ENCODE assay signal across 20 cellular contexts in the genomic region with DNA sequence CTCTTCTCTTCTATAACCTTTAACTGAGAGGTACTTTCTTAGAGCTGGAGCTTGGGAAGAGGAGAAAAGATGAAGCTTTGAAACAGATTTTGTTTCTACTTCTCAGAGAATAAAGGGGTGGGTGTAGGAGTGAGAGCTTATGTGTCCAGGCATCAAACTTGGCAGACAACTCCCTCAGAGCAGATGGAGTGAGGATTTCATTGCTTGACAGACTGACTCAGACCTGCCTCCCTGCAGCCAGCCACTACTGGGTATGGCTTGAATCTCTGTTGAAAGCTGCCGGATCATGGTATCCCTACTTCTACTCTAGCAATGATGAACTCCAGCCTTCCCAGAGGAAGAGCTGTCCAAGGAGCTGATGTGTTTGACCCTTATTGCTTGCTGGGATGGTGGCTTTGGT. TPM values are rescaled to one million over a fixed set of nuclear protein-coding genes. Genes with fewer than 3 reads are reported as not detected.
DNase-seq lines count a peak whose midpoint lies in the region; ATAC-seq and TF ChIP-seq lines count a peak whose summit lies in the region.
"Had no signal": no experiment of that assay in that cellular context is flagged by ENCODE, and none has a peak within 500 bp of the region (broad histone marks: within the 10 kb centered on the region; RNA-seq: fewer than 3 reads in every experiment).

No MANE protein-coding gene starts in this region.

- no peaks in the 10 kb centered on the region for H3F3A ChIP-seq in neural progenitor cell (ENCODE audit: low read depth)

- ATAC-seq in HG03045 (IDR thresholded peaks at IDR 0.05; ENCODE audit: unreplicated experiment), result no peak
- ATAC-seq: HepG2, Panc1 had no signal

- no peak overlapping the region for H3K27ac Mint-ChIP-seq in neural progenitor cell

- no peak for TF ChIP-seq CTCF in BE2C (IDR thresholded peaks at IDR 0.05; ENCODE audit: low read depth, low read length)
- no peak for TF ChIP-seq CTCF in WERI-Rb-1 (IDR thresholded peaks at IDR 0.05; ENCODE audit: low read depth, low read length)
- TF ChIP-seq CTCF in left ventricle myocardium inferior (IDR thresholded peaks at IDR 0.05; ENCODE audit: borderline replicate concordance), result no peak
- TF ChIP-seq CTCF in neural progenitor cell (IDR thresholded peaks at IDR 0.05), result no peak

- DNase-seq in BE2C (peak; percentile 38), NCI-H1694 treated with DMSO at 0.1 percent for 48 hours (lab: John Stamatoyannopoulos, UW) (peak; percentile 62), WERI-Rb-1 (peak; percentile 52), inferior parietal cortex (ENCODE audit: extremely low spot score) (peak; percentile 54), left ventricle myocardium inferior (no peak), neural progenitor cell (ENCODE audit: low spot score) (no peak)
- no peak for DNase-seq in activated CD4-positive, alpha-beta T cell treated with anti-CD3 and anti-CD28 coated beads for 4 hours
- DNase-seq: DMS153, EL, NCI-H1048, NCI-H146, NCI-H345, NCI-H748 treated with DMSO at 0.1 percent for 48 hours had no signal

- H3K27ac ChIP-seq in WERI-Rb-1, result no peak overlapping the region
- H3K27ac ChIP-seq in left ventricle myocardium inferior (replicated peaks), result no peak overlapping the region
- H3K27ac ChIP-seq in neural progenitor cell, result no peak overlapping the region
- H3K27ac ChIP-seq: C4-2B, KMS-11 had no signal

- H3K4me1 ChIP-seq in BE2C (peaks cover 18% of the 10 kb centered on the region), left ventricle myocardium inferior (no peaks in the 10 kb centered on the region), neural progenitor cell (no peaks in the 10 kb centered on the region)

- H3K9me3 Mint-ChIP-seq in neural progenitor cell, result no peaks in the 10 kb centered on the region

- no peak overlapping the region for H3K9ac ChIP-seq in neural progenitor cell
- H3K9ac ChIP-seq: KMS-11 had no signal

- H3K79me2 ChIP-seq in neural progenitor cell (ENCODE audit: low read depth), result no peaks in the 10 kb centered on the region

- no peaks in the 10 kb centered on the region for H3K36me3 Mint-ChIP-seq in neural progenitor cell

- no peak overlapping the region for H2AFZ ChIP-seq in neural progenitor cell (replicated peaks)

- H4K20me1 ChIP-seq in neural progenitor cell (ENCODE audit: low read depth), result no peaks in the 10 kb centered on the region

- H3K9me3 ChIP-seq in BE2C (no peaks in the 10 kb centered on the region), WERI-Rb-1 (ENCODE audit: severe bottlenecking) (peaks cover 2% of the 10 kb centered on the region), left ventricle myocardium inferior (replicated peaks) (no peaks in the 10 kb centered on the region), neural progenitor cell (ENCODE audit: low read depth) (no peaks in the 10 kb centered on the region)

- H3K36me3 ChIP-seq in BE2C (no peaks in the 10 kb centered on the region; the same call in 1 of the 2 replicates), WERI-Rb-1 (no peaks in the 10 kb centered on the region), left ventricle myocardium inferior (no peaks in the 10 kb centered on the region), neural progenitor cell (no peaks in the 10 kb centered on the region)

- intact Hi-C loops in left ventricle myocardium inferior (cut with micrococcal nuclease), result no loop called here

- H3K4me3 ChIP-seq in BE2C (ENCODE audit: low read depth, low read length) (no peak overlapping the region), WERI-Rb-1 (ENCODE audit: low read depth, low read length) (no peak overlapping the region), left ventricle myocardium inferior (no peak overlapping the region), neural progenitor cell (no peak overlapping the region)

- H3K4me3 Mint-ChIP-seq in neural progenitor cell, result no peak overlapping the region

- no peaks in the 10 kb centered on the region for H3K27me3 Mint-ChIP-seq in neural progenitor cell (ENCODE audit: insufficient read depth, low read depth)

- H3K27me3 ChIP-seq in BE2C, result no peaks in the 10 kb centered on the region
- H3K27me3 ChIP-seq in WERI-Rb-1 (ENCODE audit: insufficient read depth, low read depth, severe bottlenecking), result no peaks in the 10 kb centered on the region
- peaks cover 61% of the 10 kb centered on the region for H3K27me3 ChIP-seq in left ventricle myocardium inferior (ENCODE audit: low read depth)
- no peaks in the 10 kb centered on the region for H3K27me3 ChIP-seq in neural progenitor cell

- no peak overlapping the region for H3K4me2 ChIP-seq in neural progenitor cell
- H3K4me2 ChIP-seq: KMS-11 had no signal

- no peaks in the 10 kb centered on the region for H3K4me1 Mint-ChIP-seq in neural progenitor cell

RNA-seq across cellular contexts. Expression of a gene that starts 36.7 kb away (rescaled TPM):
- 4.9 TPM for polyA plus RNA-seq in BE2C (2012; ENCODE audit: insufficient read depth, insufficient read length, low read depth)
- total RNA-seq in left ventricle myocardium inferior (0.36 TPM), neural progenitor cell (ENCODE audit: low replicate concordance) (0.84 and 3.1 TPM in 2 replicates)
- total RNA-seq: HepG2, M059J, SK-MEL-5 had no signal
- polyA plus RNA-seq: HepG2 had no signal

Comparison
In these comparisons a context has a peak if more than half of its experiments do, and no peak if none do; other contexts are left out.
1. DNase-seq: peak in BE2C (single experiment), NCI-H1694 treated with DMSO at 0.1 percent for 48 hours (single experiment), WERI-Rb-1 (single experiment) and inferior parietal cortex (single experiment); none in activated CD4-positive, alpha-beta T cell treated with anti-CD3 and anti-CD28 coated beads for 4 hours (0 of 2), left ventricle myocardium inferior (single experiment) and neural progenitor cell (single experiment).